ENCODE assay signal across 8 cellular contexts in genomic region chr1:248858891-248859889, GRCh38. TPM values are rescaled to one million over a fixed set of nuclear protein-coding genes. Genes with fewer than 3 reads are reported as not detected.
DNase-seq lines count a peak whose midpoint lies in the region; ATAC-seq and TF ChIP-seq lines count a peak whose summit lies in the region.

Gene ZNF692, minus strand, starts transcription at chr1:248859085. Its CDS starts 776 bp downstream, at chr1:248858309.

- H3K4me3 ChIP-seq in upper lobe of left lung, result peak within 1 kb of the TSS; percentile 45 to 76 (median 62)

- intact Hi-C loops in cardiac septum (cut with DNase I) (loop anchor here (1.0 kb wide), 4 partner anchors 14 to 47 kb away; partner anchors contain the start of genes PGBD2 and ZNF672), posterior vena cava (cut with DNase I) (no loop called here)

- H3K4me1 ChIP-seq in upper lobe of left lung, result peaks cover 27 to 36% (median 32%) of the 10 kb centered on the region in 4 donors

- peaks cover 58 to 66% (median 61%) of the 10 kb centered on the region in 3 donors for H3K4me1 Mint-ChIP-seq in T-cell

- TF ChIP-seq EP300 in upper lobe of left lung (IDR thresholded peaks at IDR 0.05), result peak in 1 of 4 donors; percentile 34

- no peaks in the 10 kb centered on the region for H3K27me3 Mint-ChIP-seq in T-cell

- peak within 1 kb of the TSS; percentile 57 for H3K27ac ChIP-seq in adipose tissue (ENCODE audit: low read depth, low read length)
- H3K27ac ChIP-seq in upper lobe of left lung, result peak within 1 kb of the TSS; percentile 84 to 96 (median 93)

- H3K9me3 Mint-ChIP-seq in T-cell, result no peaks in the 10 kb centered on the region

- POLR2A ChIA-PET in T-cell (lab: Charles Lee), result interaction anchor here (0.6 to 1.1 kb wide), 5 partner anchors 15 to 22 kb away, joined by 3 to 6 read pairs (median 3); partner anchors contain the start of gene ZNF672 (in 1 of the 2)

- no peak for TF ChIP-seq CTCF in GM13977 (IDR thresholded peaks at IDR 0.05; ENCODE audit: extremely low read depth, insufficient read depth, missing control alignments)
- peak in 1 of 6 experiments; percentile 18 for TF ChIP-seq CTCF in upper lobe of left lung (IDR thresholded peaks at IDR 0.05)

- DNase-seq in GM13977 (ENCODE audit: low spot score), result peak; percentile 99
- peak; percentile 96 for DNase-seq in NCI-H1436 treated with DMSO at 0.1 percent for 48 hours (lab: John Stamatoyannopoulos, UW)
- DNase-seq in T-cell, result peak; percentile 94 to 98 (median 96)
- peak; percentile 99 for DNase-seq in cardiac septum (ENCODE audit: low spot score)
- peak; percentile 100 for DNase-seq in posterior vena cava (ENCODE audit: low spot score)
- DNase-seq in upper lobe of left lung, result peak; percentile 99

- peaks cover 0 to 12% (median 2%) of the 10 kb centered on the region in 4 donors for H3K36me3 ChIP-seq in upper lobe of left lung

- CTCF ChIA-PET in T-cell (lab: Charles Lee), result interaction anchor here (0.7 to 2.0 kb wide), 7 partner anchors 20 to 945 kb away, joined by 3 to 19 read pairs (median 5); partner anchors contain the start of genes PGBD2 (in 1 of the 2), SH3BP5L (in 1 of the 2) and ZNF672 (in 1 of the 2)

- no peaks in the 10 kb centered on the region for H3K27me3 ChIP-seq in upper lobe of left lung

- peak within 1 kb of the TSS; percentile 87 to 93 (median 93) for H3K4me3 Mint-ChIP-seq in T-cell

- H3K9me3 ChIP-seq in upper lobe of left lung, result no peaks in the 10 kb centered on the region

- TF ChIP-seq POLR2A in upper lobe of left lung (IDR thresholded peaks at IDR 0.05), result peak in 3 of 4 donors; percentile 61 to 91 (median 83)

- H3K36me3 Mint-ChIP-seq in T-cell, result no peaks in the 10 kb centered on the region

- WGBS in adipose tissue, 3 donors, result 3 to 8% (median 3%) methylated on average over 51 to 62 of the region's 62 CpGs
- WGBS in upper lobe of left lung, 2 donors, result 9 to 25% methylated on average over 16 to 30 of the region's 62 CpGs

- ATAC-seq in HG02870 (IDR thresholded peaks at IDR 0.05; ENCODE audit: unreplicated experiment), result peak; percentile 70
- peak; percentile 86 to 89 (median 87) for ATAC-seq in T-cell (replicated peaks in 1 of 4)
- ATAC-seq in upper lobe of left lung (ENCODE audit: low FRiP score in 2 of 2), result peak; percentile 96

- in situ Hi-C loops in GM13977 (cut with MboI; ENCODE audit: low pct_unique_long_range_greater_than_20kb, low sequenced_read_pairs, unreplicated experiment), result no loop called here

- H3K27ac Mint-ChIP-seq in T-cell, result peak within 1 kb of the TSS; percentile 96 to 98

RNA-seq across cellular contexts. Expression of gene ZNF692, which starts in this region (rescaled TPM):
- 10 to 100 TPM; 53.9 to 88.1 (median 78.7) TPM for total RNA-seq in T-cell
- 10 to 100 TPM; 18.3 to 30.4 (median 25.3) TPM for polyA plus RNA-seq in adipose tissue
- 18.1 TPM for total RNA-seq in cardiac septum
- 10 to 100 TPM; 14.7 to 17.6 TPM for total RNA-seq in posterior vena cava
- 100 to 1,000 TPM in 1 of 6 donors, 10 to 100 TPM in 5; 25.7 to 248 (median 34.1) TPM for total RNA-seq in upper lobe of left lung

Comparison
In these comparisons a context has a peak if more than half of its experiments do, and no peak if none do; other contexts are left out.
1. Peak in every context shown above with its lines: DNase-seq, ATAC-seq, H3K4me3 ChIP-seq and H3K27ac ChIP-seq.